9 cellular contexts compared by ENCODE assay signal in the genomic region with DNA sequence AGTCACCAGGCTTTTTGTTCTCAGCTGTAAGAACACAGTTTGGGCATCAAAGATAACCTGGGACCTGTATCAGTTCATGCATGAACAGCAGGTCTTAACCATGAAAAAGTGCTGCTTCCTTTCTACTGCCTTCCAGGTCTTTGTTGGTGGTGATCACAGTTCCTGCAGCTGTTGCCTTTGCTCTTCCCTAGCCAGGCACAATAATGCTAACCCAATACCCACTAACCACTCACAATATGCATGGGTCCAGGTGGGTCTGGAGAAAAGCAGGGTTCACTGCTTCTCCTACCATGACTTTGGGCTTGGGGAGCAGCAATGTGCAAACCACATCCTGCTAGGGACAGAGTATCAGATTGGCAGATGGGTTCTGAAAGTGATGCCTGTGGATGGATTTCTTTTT.
"Had no signal": no experiment of that assay in that cellular context is flagged by ENCODE, and none has a peak within 500 bp of the region (broad histone marks: within the 10 kb centered on the region; RNA-seq: fewer than 3 reads in every experiment).

No MANE protein-coding gene starts in this region.

- H3K27ac ChIP-seq: GM23248 had no signal

- ATAC-seq: GM23338, HCT116 had no signal

- H3K9ac ChIP-seq: GM23248 had no signal

- DNase-seq: GM23248, GOT3, H7, H9, HCEC 1CT, HFFc6 had no signal

- H3K36me3 ChIP-seq: HAP-1 had no signal

- H2AFZ ChIP-seq: GM23248, GM23338 had no signal

- H3K4me3 ChIP-seq: GM23248, GM23338, HAP-1 had no signal

- H3K4me1 ChIP-seq: HAP-1 had no signal

- H3K4me2 ChIP-seq: GM23338 had no signal

- H3K9me3 ChIP-seq: HAP-1 had no signal
